Comparison of ENCODE assay signal across 12 cellular contexts in the genomic region with DNA sequence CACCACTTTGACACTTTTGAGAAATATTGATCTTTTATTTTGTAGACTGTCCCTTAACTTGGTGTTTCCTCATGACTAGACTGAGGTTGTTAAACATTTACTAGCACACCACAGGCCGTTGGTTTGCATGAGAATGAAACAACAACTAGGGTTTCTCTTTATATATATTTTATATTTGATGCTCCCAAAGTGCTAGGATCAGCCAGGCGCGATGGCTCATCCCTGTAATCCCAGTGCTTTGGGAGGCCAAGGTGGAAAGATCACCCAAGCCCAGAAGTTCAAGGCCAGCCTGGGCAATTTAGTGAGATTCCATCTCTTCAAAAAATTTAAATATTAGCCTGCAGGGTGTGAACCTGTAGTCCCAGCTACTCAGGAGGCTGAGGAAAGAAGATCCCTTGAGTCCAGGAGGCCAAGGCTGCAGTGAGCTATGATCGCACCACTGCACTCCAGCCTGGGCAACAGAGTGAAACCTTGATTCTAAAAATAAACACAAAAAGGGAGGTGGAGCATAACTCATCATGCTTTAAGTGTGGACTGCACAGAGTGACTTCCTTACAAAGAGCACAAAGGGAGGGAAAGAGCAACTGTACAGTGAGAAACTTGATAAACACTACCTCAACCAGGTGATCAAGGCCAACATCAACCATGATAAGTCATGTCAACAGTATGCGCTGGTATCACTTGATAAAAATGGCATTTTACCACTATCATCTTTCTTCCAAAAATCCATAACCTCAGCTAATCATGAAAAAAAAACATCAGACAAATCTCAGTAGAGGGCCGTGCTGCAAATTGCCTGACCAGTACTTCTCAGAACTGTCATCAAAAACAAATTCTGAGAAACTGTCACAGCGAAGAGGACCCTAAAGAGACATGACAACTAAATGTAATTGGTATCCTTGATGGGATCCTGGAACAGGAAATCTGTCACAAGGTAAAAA.
DNase-seq lines count a peak whose midpoint lies in the region; ATAC-seq and TF ChIP-seq lines count a peak whose summit lies in the region.
"Had no signal": no experiment of that assay in that cellular context is flagged by ENCODE, and none has a peak within 500 bp of the region (broad histone marks: within the 10 kb centered on the region; RNA-seq: fewer than 3 reads in every experiment).

No MANE protein-coding gene starts in this region.

- no peak overlapping the region for H3K27ac Mint-ChIP-seq in T-helper 17 cell
- H3K27ac Mint-ChIP-seq in activated CD8-positive, alpha-beta T cell treated with anti-CD3 and anti-CD28 coated beads for 36 hours: no peak overlapping the region
- H3K27ac Mint-ChIP-seq: activated naive CD4-positive, alpha-beta T cell treated with anti-CD3 and anti-CD28 coated beads, Interleukin-2, amount 50 U/mL, for 24 hours; endodermal cell had no signal

- peak overlapping the region; percentile 51 to 85 (median 71) for H3K27ac ChIP-seq in right lobe of liver
- H3K27ac ChIP-seq: prostate gland had no signal

- no peaks in the 10 kb centered on the region for H3K27me3 Mint-ChIP-seq in T-helper 17 cell
- H3K27me3 Mint-ChIP-seq in activated CD8-positive, alpha-beta T cell treated with anti-CD3 and anti-CD28 coated beads for 36 hours: no peaks in the 10 kb centered on the region
- H3K27me3 Mint-ChIP-seq: activated naive CD4-positive, alpha-beta T cell treated with anti-CD3 and anti-CD28 coated beads, Interleukin-2, amount 50 U/mL, for 24 hours had no signal

- no peaks in the 10 kb centered on the region for H3K36me3 Mint-ChIP-seq in T-helper 17 cell (ENCODE audit: low read depth)
- no peaks in the 10 kb centered on the region for H3K36me3 Mint-ChIP-seq in activated CD8-positive, alpha-beta T cell treated with anti-CD3 and anti-CD28 coated beads for 36 hours (ENCODE audit: low read depth)
- H3K36me3 Mint-ChIP-seq: activated naive CD4-positive, alpha-beta T cell treated with anti-CD3 and anti-CD28 coated beads, Interleukin-2, amount 50 U/mL, for 24 hours had no signal

- CTCF ChIA-PET in activated CD8-positive, alpha-beta T cell treated with anti-CD3 and anti-CD28 coated beads for 36 hours (lab: Charles Lee): interaction anchor here (1.2 to 5.7 kb wide), 4 partner anchors 56 to 199 kb away, joined by 3 to 51 read pairs (median 6); no protein-coding TSS in a partner anchor

- peaks cover 6% of the 10 kb centered on the region for H3K4me1 Mint-ChIP-seq in T-helper 17 cell
- peaks cover 5% of the 10 kb centered on the region for H3K4me1 Mint-ChIP-seq in activated CD8-positive, alpha-beta T cell treated with anti-CD3 and anti-CD28 coated beads for 36 hours (ENCODE audit: low read depth)

- TF ChIP-seq CTCF in right lobe of liver (IDR thresholded peaks at IDR 0.05): no peak
- TF ChIP-seq CTCF in activated CD8-positive, alpha-beta T cell treated with anti-CD3 and anti-CD28 coated beads for 36 hours (IDR thresholded peaks at IDR 0.05): no peak

- no peaks in the 10 kb centered on the region for H3K36me3 ChIP-seq in right lobe of liver
- H3K36me3 ChIP-seq: prostate gland had no signal

- H3K9me3 Mint-ChIP-seq in activated CD8-positive, alpha-beta T cell treated with anti-CD3 and anti-CD28 coated beads for 36 hours: no peaks in the 10 kb centered on the region
- H3K9me3 Mint-ChIP-seq: activated naive CD4-positive, alpha-beta T cell treated with anti-CD3 and anti-CD28 coated beads, Interleukin-2, amount 50 U/mL, for 24 hours had no signal

- H3K4me3 Mint-ChIP-seq in T-helper 17 cell: no peak overlapping the region
- H3K4me3 Mint-ChIP-seq in activated CD8-positive, alpha-beta T cell treated with anti-CD3 and anti-CD28 coated beads for 36 hours: no peak overlapping the region
- H3K4me3 Mint-ChIP-seq: activated naive CD4-positive, alpha-beta T cell treated with anti-CD3 and anti-CD28 coated beads, Interleukin-2, amount 50 U/mL, for 24 hours; endodermal cell had no signal

- ATAC-seq in GM18517 (IDR thresholded peaks at IDR 0.05; ENCODE audit: unreplicated experiment) (peak; percentile 85), GM21576 (IDR thresholded peaks at IDR 0.05; ENCODE audit: unreplicated experiment) (peak; percentile 82), HG03354 (IDR thresholded peaks at IDR 0.05; ENCODE audit: poor library complexity, severe bottlenecking, unreplicated experiment) (peak; percentile 89), right lobe of liver (peak; percentile 80 to 85 (median 82)), T-helper 17 cell (no peak)
- no peak for ATAC-seq in activated CD8-positive, alpha-beta T cell treated with anti-CD3 and anti-CD28 coated beads for 36 hours

- POLR2A ChIA-PET in activated CD8-positive, alpha-beta T cell treated with anti-CD3 and anti-CD28 coated beads for 36 hours (lab: Charles Lee): interaction anchor here (0.5 kb wide), 1 partner anchor 1000 kb away, joined by 3 read pairs; no protein-coding TSS in a partner anchor

- H3K9me3 ChIP-seq in right lobe of liver: no peaks in the 10 kb centered on the region
- H3K9me3 ChIP-seq in T-helper 17 cell (ENCODE audit: control insufficient read depth, low read length, poor library complexity, severe bottlenecking): no peaks in the 10 kb centered on the region
- H3K9me3 ChIP-seq: prostate gland had no signal

- H3K4me1 ChIP-seq in right lobe of liver: peaks cover 0 to 16% (median 8%) of the 10 kb centered on the region in 4 donors
- H3K4me1 ChIP-seq: prostate gland had no signal

- intact Hi-C loops in right lobe of liver (cut with DNase I): no loop called here
- intact Hi-C loops in activated CD8-positive, alpha-beta T cell treated with anti-CD3 and anti-CD28 coated beads for 36 hours (cut with micrococcal nuclease): no loop called here

- 20% methylated on average over 7 of the region's 7 CpGs for WGBS in right lobe of liver (ENCODE audit: insufficient coverage, low coverage, low lambda C conversion rate, missing lambda C conversion rate)

- no peak for TF ChIP-seq POLR2A in right lobe of liver (IDR thresholded peaks at IDR 0.05)

- H3K27me3 ChIP-seq in right lobe of liver: no peaks in the 10 kb centered on the region

- no peak for DNase-seq in right lobe of liver
- DNase-seq in T-helper 17 cell: no peak
- DNase-seq in activated CD8-positive, alpha-beta T cell treated with anti-CD3 and anti-CD28 coated beads for 36 hours: no peak
- DNase-seq in retina: no peak
- no peak for DNase-seq in AG08396 (ENCODE audit: low spot score)
- DNase-seq: endodermal cell, NCI-H2171 had no signal

- peak overlapping the region in 2 of 3 donors; percentile 5 to 10 for H3K4me3 ChIP-seq in right lobe of liver
- H3K4me3 ChIP-seq: prostate gland had no signal

Comparison
In these comparisons a context has a peak if more than half of its experiments do, and no peak if none do; other contexts are left out.
1. ATAC-seq: peak in GM18517 (single experiment), GM21576 (single experiment), HG03354 (single experiment) and right lobe of liver (4 of 4); none in T-helper 17 cell (single experiment) and activated CD8-positive, alpha-beta T cell treated with anti-CD3 and anti-CD28 coated beads for 36 hours (single experiment).